19 cellular contexts compared by ENCODE assay signal in genomic region chr1:115301438-115302020, GRCh38. TPM values are rescaled to one million over a fixed set of nuclear protein-coding genes. Genes with fewer than 3 reads are reported as not detected.
DNase-seq lines count a peak whose midpoint lies in the region; ATAC-seq and TF ChIP-seq lines count a peak whose summit lies in the region.
"Had no signal": no experiment of that assay in that cellular context is flagged by ENCODE, and none has a peak within 500 bp of the region (broad histone marks: within the 10 kb centered on the region; RNA-seq: fewer than 3 reads in every experiment).

No MANE protein-coding gene starts in this region.

- ATAC-seq in HG03045 (IDR thresholded peaks at IDR 0.05; ENCODE audit: unreplicated experiment) = no peak
- no peak for ATAC-seq in GM19328 (IDR thresholded peaks at IDR 0.05; ENCODE audit: unreplicated experiment)
- ATAC-seq: stimulated activated effector memory CD8-positive, alpha-beta T cell treated with anti-CD3 and anti-CD28 coated beads, Interleukin-12 subunit alpha, Interleukin-12 subunit beta, amount 100 ng/mL, for 72 hours had no signal

- peak overlapping the region; percentile 57 for H3K4me2 ChIP-seq in osteoblast (ENCODE audit: insufficient read depth, low read length)

- H3K9me3 ChIP-seq in SJSA1 (replicated peaks) (no peaks in the 10 kb centered on the region), osteoblast (ENCODE audit: low read depth, low read length) (no peaks in the 10 kb centered on the region)
- H3K9me3 ChIP-seq: MG63, thyroid gland had no signal

- H3K4me1 ChIP-seq in ACC112 (ENCODE audit: control insufficient read depth, insufficient read depth, low read length, unreplicated experiment) (peaks cover 41% of the 10 kb centered on the region), SJSA1 (replicated peaks) (peaks cover 60% of the 10 kb centered on the region), osteoblast (ENCODE audit: insufficient read depth, low read length) (peaks cover 69% of the 10 kb centered on the region)
- H3K4me1 ChIP-seq: thyroid gland had no signal

- H3K27ac ChIP-seq in ACC112 (ENCODE audit: low read depth, low read length) (peak overlapping the region; percentile 68), SJSA1 (peak overlapping the region; percentile 71; the same call in 1 of the 2 replicates), osteoblast (ENCODE audit: low read depth, low read length) (peak overlapping the region; percentile 87)
- H3K27ac ChIP-seq: thyroid gland had no signal

- H3K79me2 ChIP-seq in ACC112 (ENCODE audit: control insufficient read depth, insufficient read depth, low read length, unreplicated experiment) (peaks cover 5% of the 10 kb centered on the region), osteoblast (ENCODE audit: insufficient read depth, low read length) (peaks cover 5% of the 10 kb centered on the region)

- peak overlapping the region; percentile 36 for H2AFZ ChIP-seq in ACC112 (ENCODE audit: low read length, unreplicated experiment)
- no peak overlapping the region for H2AFZ ChIP-seq in osteoblast (ENCODE audit: low read length)

- no peaks in the 10 kb centered on the region for H3K36me3 ChIP-seq in ACC112 (ENCODE audit: insufficient read depth, low read length)
- H3K36me3 ChIP-seq in SJSA1 = no peaks in the 10 kb centered on the region
- peaks cover 5% of the 10 kb centered on the region for H3K36me3 ChIP-seq in osteoblast (ENCODE audit: insufficient read depth, low read length)
- H3K36me3 ChIP-seq: MG63, thyroid gland had no signal

- H3K27me3 ChIP-seq in ACC112 (ENCODE audit: insufficient read depth, low read length) (no peaks in the 10 kb centered on the region), SJSA1 (replicated peaks) (no peaks in the 10 kb centered on the region), osteoblast (ENCODE audit: insufficient read depth, low read length) (no peaks in the 10 kb centered on the region)
- H3K27me3 ChIP-seq: MG63, thyroid gland had no signal

- no peaks in the 10 kb centered on the region for H4K20me1 ChIP-seq in osteoblast (ENCODE audit: insufficient read depth, low read length)

- H3K4me3 ChIP-seq in ACC112 (ENCODE audit: low read depth, low read length) (peak overlapping the region; percentile 4; the same call in 1 of the 2 replicates), SJSA1 (no peak overlapping the region), fibroblast of the aortic adventitia (ENCODE audit: low read depth, low read length) (no peak overlapping the region), osteoblast (ENCODE audit: insufficient read depth, low read length) (no peak overlapping the region)
- H3K4me3 ChIP-seq: coronary artery, MG63, thyroid gland had no signal

- DNase-seq in SJSA1 (ENCODE audit: low read depth in 1 of 2, low spot score in 2 of 2) (no peak), fibroblast of the aortic adventitia (ENCODE audit: low read depth) (peak; percentile 53), osteoblast (ENCODE audit: insufficient read length, low spot score, missing footprints) (no peak), NCI-H446 treated with DMSO at 0.1 percent for 48 hours (lab: John Stamatoyannopoulos, UW) (no peak), NCI-H2107 treated with DMSO at 0.1 percent for 48 hours (lab: John Stamatoyannopoulos, UW; ENCODE audit: unreplicated experiment) (no peak)
- DNase-seq: activated naive CD4-positive, alpha-beta T cell treated with anti-CD3 and anti-CD28 coated beads for 36 hours; CD4-positive, CD25-positive, alpha-beta regulatory T cell; MG63; stimulated activated CD4-positive, alpha-beta T cell treated with anti-CD3 and anti-CD28 coated beads, Interleukin-15, amount 100 ng/mL, for 24 hours; T-helper 1 cell; thyroid gland had no signal

- no peak for TF ChIP-seq CTCF in fibroblast of the aortic adventitia (IDR thresholded peaks at IDR 0.05; ENCODE audit: insufficient read depth, low read length)
- no peak for TF ChIP-seq CTCF in osteoblast (IDR thresholded peaks at IDR 0.05; ENCODE audit: extremely low read depth, low read depth, low read length)

RNA-seq across cellular contexts. Expression of gene NGF, which starts 36.5 kb away (rescaled TPM):
- 1.3 and 6.0 TPM in 2 replicates for total RNA-seq in SJSA1 (2014; rRNA removed; shearing (Covaris generic))
- total RNA-seq in fibroblast of the aortic adventitia (ENCODE audit: low replicate concordance) = 2.9 and 20.2 TPM in 2 replicates
- total RNA-seq in osteoblast = 3.8 and 6.2 TPM in 2 replicates
- total RNA-seq: activated naive CD4-positive, alpha-beta T cell treated with anti-CD3 and anti-CD28 coated beads for 36 hours; CD4-positive, CD25-positive, alpha-beta regulatory T cell; endothelial cell of umbilical vein; H4; pulmonary artery endothelial cell had no signal
